ENCODE assay signal across 1 cellular context in genomic region chr2:97663962-97664635, GRCh38.
TF ChIP-seq lines count a peak whose summit lies in the region.

Gene ACTR1B, minus strand, starts transcription at chr2:97664044. Its CDS starts 154 bp downstream, at chr2:97663890.

TF ChIP-seq in HepG2, 621 proteins besides CTCF, POLR2A, EP300 and RAD21 (continued from another document and continues in another):
- peak; percentile 19; the same call in 1 of the 2 replicates for TF ChIP-seq MNT (IDR thresholded peaks at IDR 0.05)
- peak; percentile 68; the same call in 1 of the 2 replicates for TF ChIP-seq ZBTB20 (CRISPR knock-in tag; IDR thresholded peaks at IDR 0.05; ENCODE audit: borderline replicate concordance, low read depth)
- TF ChIP-seq ZSCAN20 (CRISPR knock-in tag; IDR thresholded peaks at IDR 0.05; ENCODE audit: borderline replicate concordance) = no peak
- TF ChIP-seq TBP (CRISPR knock-in tag; IDR thresholded peaks at IDR 0.05) = no peak
- no peak for TF ChIP-seq MBD4 (IDR thresholded peaks at IDR 0.05; ENCODE audit: borderline replicate concordance, low read length)
- TF ChIP-seq ARHGAP35 (CRISPR knock-in tag; IDR thresholded peaks at IDR 0.05; ENCODE audit: borderline replicate concordance) = no peak
- TF ChIP-seq JDP2 (CRISPR knock-in tag; IDR thresholded peaks at IDR 0.05; ENCODE audit: borderline replicate concordance) = no peak
- 0 out of 2 replicates have a peak, but pooled peaks have one; percentile 16 for TF ChIP-seq NCOA2 (CRISPR knock-in tag; IDR thresholded peaks at IDR 0.05)
- TF ChIP-seq ZBTB1 (CRISPR knock-in tag; IDR thresholded peaks at IDR 0.05; ENCODE audit: borderline replicate concordance) = no peak
- no peak for TF ChIP-seq ZNF589 (CRISPR knock-in tag; conservative IDR thresholded peaks at IDR 0.05)
- peak; percentile 61; the same call in 1 of the 2 replicates for TF ChIP-seq ZNF503 (CRISPR knock-in tag; IDR thresholded peaks at IDR 0.05)
- TF ChIP-seq ZNF260 (CRISPR knock-in tag; IDR thresholded peaks at IDR 0.05; ENCODE audit: borderline replicate concordance, low read depth) = no peak
- TF ChIP-seq ZNF609 (CRISPR knock-in tag; IDR thresholded peaks at IDR 0.05; ENCODE audit: borderline replicate concordance) = peak; percentile 43; the same call in 1 of the 2 replicates
- peak; percentile 77 for TF ChIP-seq ZNF800 (CRISPR knock-in tag; IDR thresholded peaks at IDR 0.05)
- no peak for TF ChIP-seq NONO (IDR thresholded peaks at IDR 0.05)
- no peak for TF ChIP-seq NONO (CRISPR knock-in tag; conservative IDR thresholded peaks at IDR 0.05)
- TF ChIP-seq RBFOX2 (IDR thresholded peaks at IDR 0.05; ENCODE audit: low read depth, low read length) = peak; percentile 82
- 0 out of 2 replicates have a peak, but pooled peaks have one; percentile 29 for TF ChIP-seq MAF1 (CRISPR knock-in tag; IDR thresholded peaks at IDR 0.05; ENCODE audit: borderline replicate concordance)
- TF ChIP-seq ZNF142 (CRISPR knock-in tag; IDR thresholded peaks at IDR 0.05) = peak; percentile 96
- TF ChIP-seq ZBTB7A (CRISPR knock-in tag; IDR thresholded peaks at IDR 0.05) = no peak
- TF ChIP-seq ZMYM2 (CRISPR knock-in tag; IDR thresholded peaks at IDR 0.05) = no peak
- TF ChIP-seq WIZ (CRISPR knock-in tag; IDR thresholded peaks at IDR 0.05) = no peak
- no peak; the same call in 1 of the 2 replicates for TF ChIP-seq ZNF264 (CRISPR knock-in tag; IDR thresholded peaks at IDR 0.05)
- no peak for TF ChIP-seq AGO1 (IDR thresholded peaks at IDR 0.05; ENCODE audit: low read depth, low read length, poor library complexity, severe bottlenecking)
- TF ChIP-seq DBP (CRISPR knock-in tag; IDR thresholded peaks at IDR 0.05; ENCODE audit: not compliant biosample characterization) = peak; percentile 78
- peak; percentile 28; the same call in 1 of the 2 replicates for TF ChIP-seq RERE (CRISPR knock-in tag; IDR thresholded peaks at IDR 0.05; ENCODE audit: low read depth)
- no peak for TF ChIP-seq HOXA9 (CRISPR knock-in tag; IDR thresholded peaks at IDR 0.05; ENCODE audit: borderline replicate concordance)
- no peak for TF ChIP-seq MED13 (CRISPR knock-in tag; IDR thresholded peaks at IDR 0.05)
- TF ChIP-seq TGIF2 (CRISPR knock-in tag; IDR thresholded peaks at IDR 0.05) = no peak
- no peak; the same call in 1 of the 2 replicates for TF ChIP-seq ZNF724P (CRISPR knock-in tag; IDR thresholded peaks at IDR 0.05; ENCODE audit: borderline replicate concordance)
- TF ChIP-seq ZNF570 (CRISPR knock-in tag; IDR thresholded peaks at IDR 0.05; ENCODE audit: borderline replicate concordance) = no peak
- no peak for TF ChIP-seq ZNF17 (CRISPR knock-in tag; IDR thresholded peaks at IDR 0.05)
- TF ChIP-seq HMGA1 (CRISPR knock-in tag; conservative IDR thresholded peaks at IDR 0.05) = no peak
- TF ChIP-seq ZMYM4 (CRISPR knock-in tag; IDR thresholded peaks at IDR 0.05) = peak; percentile 82
- no peak for TF ChIP-seq ELF4 (CRISPR knock-in tag; IDR thresholded peaks at IDR 0.05; ENCODE audit: borderline replicate concordance)
- TF ChIP-seq SRSF1 (optimal IDR thresholded peaks at IDR 0.05; ENCODE audit: low read depth, low read length) = peak; percentile 66
- no peak for TF ChIP-seq ZNF616 (CRISPR knock-in tag; IDR thresholded peaks at IDR 0.05; ENCODE audit: low read depth)
